In the genomic region with DNA sequence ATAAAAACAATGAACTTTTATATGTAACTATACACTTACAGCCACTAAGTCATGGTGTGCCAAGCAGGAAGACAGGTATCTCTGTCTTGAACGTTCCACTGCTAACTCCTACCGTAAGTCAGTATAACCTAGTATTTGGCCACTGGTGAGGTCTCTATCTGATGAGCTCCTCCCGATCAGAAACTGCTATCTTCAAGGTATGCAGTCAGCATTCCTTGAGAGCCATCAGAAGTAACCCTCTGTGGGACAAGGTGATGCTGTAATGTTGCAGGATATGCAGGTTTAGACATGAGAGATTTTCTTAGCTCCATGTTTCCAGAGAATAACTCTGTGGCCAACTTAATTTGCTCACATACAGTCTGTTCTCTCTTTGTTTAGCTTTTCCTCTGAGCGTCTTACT, we compare ENCODE assay signal across 30 cellular contexts.
"Had no signal": no experiment of that assay in that cellular context is flagged by ENCODE, and none has a peak within 500 bp of the region (broad histone marks: within the 10 kb centered on the region; RNA-seq: fewer than 3 reads in every experiment).

No MANE protein-coding gene starts in this region.

- H3K27me3 ChIP-seq: ovary, right lobe of liver, sigmoid colon, suprapubic skin, testis, tibial artery, transverse colon, upper lobe of right lung, uterus had no signal

- H3K4me1 ChIP-seq: psoas muscle, right lobe of liver, sigmoid colon, testis, transverse colon, upper lobe of right lung, uterus had no signal

- H3K27me3 Mint-ChIP-seq: natural killer cell treated with Interleukin-12 subunit alpha and Interleukin-12 subunit beta and Interleukin-15 and Interleukin-18, amount 100 ng/mL, for 72 hours; stimulated activated naive CD8-positive, alpha-beta T cell treated with anti-CD3 and anti-CD28 coated beads, Interleukin-15, amount 100 ng/mL, for 72 hours; type B pancreatic cell had no signal

- ATAC-seq: naive thymus-derived CD8-positive, alpha-beta T cell; natural killer cell treated with Interleukin-12 subunit alpha and Interleukin-12 subunit beta and Interleukin-15 and Interleukin-18, amount 100 ng/mL, for 72 hours; psoas muscle; right cardiac atrium; right lobe of liver; stimulated activated effector memory CD8-positive, alpha-beta T cell treated with anti-CD3 and anti-CD28 coated beads, Interleukin-12 subunit alpha, Interleukin-12 subunit beta, amount 100 ng/mL, for 72 hours; stimulated activated naive B cell treated with anti-CD40 and anti-IgM and Interleukin-4, amounts not matched to agents 10 μg/mL and 1 μg/mL and 100 μg/mL, for 72 hours; stimulated activated naive CD8-positive, alpha-beta T cell treated with anti-CD3 and anti-CD28 coated beads, Interleukin-15, amount 100 ng/mL, for 72 hours; stimulated activated naive CD8-positive, alpha-beta T cell treated with anti-CD3 and anti-CD28 coated beads, Interleukin-15, Interleukin-2, amounts not matched to agents 100 U/mL and 50 U/mL, for 24 hours; upper lobe of right lung had no signal

- H3K4me3 ChIP-seq: ovary, psoas muscle, right lobe of liver, sigmoid colon, suprapubic skin, testis, tibial artery, transverse colon, upper lobe of right lung, uterus had no signal

- H3K9me3 Mint-ChIP-seq: naive thymus-derived CD8-positive, alpha-beta T cell; nephron progenitor cell; neural crest cell; stimulated activated naive B cell treated with anti-CD40 and anti-IgM and Interleukin-4, amounts not matched to agents 10 μg/mL and 1 μg/mL and 100 μg/mL, for 72 hours; stimulated activated naive CD8-positive, alpha-beta T cell treated with anti-CD3 and anti-CD28 coated beads, Interleukin-15, amount 100 ng/mL, for 72 hours; type B pancreatic cell had no signal

- DNase-seq: naive thymus-derived CD8-positive, alpha-beta T cell; nephron progenitor cell; occipital lobe; ovary; posterior cingulate gyrus; psoas muscle; right cardiac atrium; right lobe of liver; sigmoid colon; small intestine; stimulated activated CD4-positive, alpha-beta T cell treated with anti-CD3 and anti-CD28 coated beads, Interleukin-15, amount 100 ng/mL, for 24 hours; stimulated activated CD4-positive, alpha-beta T cell treated with anti-CD3 and anti-CD28 coated beads, Interleukin-2, amount 100 ng/mL, for 24 hours; stimulated activated CD4-positive, alpha-beta T cell treated with anti-CD3 and anti-CD28 coated beads, Interleukin-2, amount 100 ng/mL, for 48 hours; stimulated activated CD4-positive, alpha-beta T cell treated with anti-CD3 and anti-CD28 coated beads, Interleukin-4, amount 100 ng/mL, for 24 hours; stimulated activated naive B cell treated with anti-CD40 and anti-IgM and Interleukin-4, amounts not matched to agents 10 μg/mL and 1 μg/mL and 100 μg/mL, for 72 hours; stimulated activated naive CD8-positive, alpha-beta T cell treated with anti-CD3 and anti-CD28 coated beads, Interleukin-15, amount 100 ng/mL, for 72 hours; stimulated activated naive CD8-positive, alpha-beta T cell treated with anti-CD3 and anti-CD28 coated beads, Interleukin-15, Interleukin-2, amounts not matched to agents 100 U/mL and 50 U/mL, for 24 hours; substantia nigra; testis; tibial artery; transverse colon; upper lobe of right lung; uterus had no signal

- H3K9me3 ChIP-seq: ovary, psoas muscle, right lobe of liver, sigmoid colon, suprapubic skin, testis, tibial artery, transverse colon, upper lobe of right lung, uterus had no signal

- H3K4me1 Mint-ChIP-seq: naive thymus-derived CD8-positive, alpha-beta T cell; stimulated activated effector memory CD8-positive, alpha-beta T cell treated with anti-CD3 and anti-CD28 coated beads, Interleukin-12 subunit alpha, Interleukin-12 subunit beta, amount 100 ng/mL, for 72 hours; stimulated activated naive CD8-positive, alpha-beta T cell treated with anti-CD3 and anti-CD28 coated beads, Interleukin-15, amount 100 ng/mL, for 72 hours had no signal

- H3K36me3 ChIP-seq: ovary, right lobe of liver, sigmoid colon, suprapubic skin, tibial artery, transverse colon, upper lobe of right lung, uterus had no signal

- H3K4me3 Mint-ChIP-seq: naive thymus-derived CD8-positive, alpha-beta T cell; natural killer cell treated with Interleukin-12 subunit alpha and Interleukin-12 subunit beta and Interleukin-15 and Interleukin-18, amount 100 ng/mL, for 72 hours; nephron progenitor cell; neural crest cell; stimulated activated effector memory CD8-positive, alpha-beta T cell treated with anti-CD3 and anti-CD28 coated beads, Interleukin-12 subunit alpha, Interleukin-12 subunit beta, amount 100 ng/mL, for 72 hours; stimulated activated naive B cell treated with anti-CD40 and anti-IgM and Interleukin-4, amounts not matched to agents 10 μg/mL and 1 μg/mL and 100 μg/mL, for 72 hours; stimulated activated naive CD8-positive, alpha-beta T cell treated with anti-CD3 and anti-CD28 coated beads, Interleukin-15, amount 100 ng/mL, for 72 hours; type B pancreatic cell had no signal

- H3K27ac Mint-ChIP-seq: natural killer cell treated with Interleukin-12 subunit alpha and Interleukin-12 subunit beta and Interleukin-15 and Interleukin-18, amount 100 ng/mL, for 72 hours; nephron progenitor cell; progenitor cell of endocrine pancreas; stimulated activated effector memory CD8-positive, alpha-beta T cell treated with anti-CD3 and anti-CD28 coated beads, Interleukin-12 subunit alpha, Interleukin-12 subunit beta, amount 100 ng/mL, for 72 hours; stimulated activated naive B cell treated with anti-CD40 and anti-IgM and Interleukin-4, amounts not matched to agents 10 μg/mL and 1 μg/mL and 100 μg/mL, for 72 hours; stimulated activated naive CD8-positive, alpha-beta T cell treated with anti-CD3 and anti-CD28 coated beads, Interleukin-15, amount 100 ng/mL, for 72 hours; type B pancreatic cell had no signal

- H3K36me3 Mint-ChIP-seq: naive thymus-derived CD8-positive, alpha-beta T cell; natural killer cell treated with Interleukin-12 subunit alpha and Interleukin-12 subunit beta and Interleukin-15 and Interleukin-18, amount 100 ng/mL, for 72 hours; stimulated activated effector memory CD8-positive, alpha-beta T cell treated with anti-CD3 and anti-CD28 coated beads, Interleukin-12 subunit alpha, Interleukin-12 subunit beta, amount 100 ng/mL, for 72 hours; stimulated activated naive B cell treated with anti-CD40 and anti-IgM and Interleukin-4, amounts not matched to agents 10 μg/mL and 1 μg/mL and 100 μg/mL, for 72 hours; type B pancreatic cell had no signal

- H3K27ac ChIP-seq: ovary, parathyroid adenoma, psoas muscle, right lobe of liver, sigmoid colon, suprapubic skin, testis, tibial artery, transverse colon, upper lobe of right lung, uterus had no signal

- H3K9ac ChIP-seq: parathyroid adenoma had no signal

- H2AFZ ChIP-seq: parathyroid adenoma had no signal
